1 cellular context compared by ENCODE assay signal in genomic region chr22:20423636-20424511, GRCh38.
TF ChIP-seq lines count a peak whose summit lies in the region.

No MANE protein-coding gene starts in this region.

TF ChIP-seq in HepG2, 621 proteins besides CTCF, POLR2A, EP300 and RAD21:
- TF ChIP-seq NR2F6 (IDR thresholded peaks at IDR 0.05) (no peak), NR2F6 (CRISPR knock-in tag; IDR thresholded peaks at IDR 0.05) (0 out of 2 replicates have a peak, but pooled peaks have one; percentile 7), PRDM15 (CRISPR knock-in tag; IDR thresholded peaks at IDR 0.05) (no peak), ZSCAN22 (CRISPR knock-in tag; IDR thresholded peaks at IDR 0.05) (no peak), GABPB1 (CRISPR knock-in tag; IDR thresholded peaks at IDR 0.05) (peak; percentile 18; the same call in 1 of the 2 replicates), ZFP36L2 (CRISPR knock-in tag; IDR thresholded peaks at IDR 0.05) (no peak), ZNF574 (CRISPR knock-in tag; IDR thresholded peaks at IDR 0.05) (no peak), ZMYM3 (CRISPR knock-in tag; IDR thresholded peaks at IDR 0.05) (no peak), ZMAT3 (CRISPR knock-in tag; conservative IDR thresholded peaks at IDR 0.05) (no peak), KDM1A (CRISPR knock-in tag; IDR thresholded peaks at IDR 0.05) (no peak), TBP (CRISPR knock-in tag; IDR thresholded peaks at IDR 0.05) (no peak), ZSCAN31 (CRISPR knock-in tag; IDR thresholded peaks at IDR 0.05; ENCODE audit: low read depth) (no peak), ZNF790 (CRISPR knock-in tag; IDR thresholded peaks at IDR 0.05; ENCODE audit: borderline replicate concordance) (no peak), POLR2G (IDR thresholded peaks at IDR 0.05; ENCODE audit: low read depth, low read length) (no peak; the same call in 1 of the 2 replicates), HOXA3 (CRISPR knock-in tag; IDR thresholded peaks at IDR 0.05) (no peak), HNRNPLL (IDR thresholded peaks at IDR 0.05; ENCODE audit: low read depth, low read length, poor library complexity, severe bottlenecking) (peak; percentile 48), MEIS1 (CRISPR knock-in tag; IDR thresholded peaks at IDR 0.05; ENCODE audit: borderline replicate concordance) (no peak), MED1 (CRISPR knock-in tag; IDR thresholded peaks at IDR 0.05) (no peak), GZF1 (CRISPR knock-in tag; IDR thresholded peaks at IDR 0.05) (no peak), TOPORS (CRISPR knock-in tag; IDR thresholded peaks at IDR 0.05) (no peak), KDM2A (CRISPR knock-in tag; IDR thresholded peaks at IDR 0.05; ENCODE audit: borderline replicate concordance, low read depth) (peak; percentile 36; the same call in 1 of the 2 replicates), ZNF20 (CRISPR knock-in tag; IDR thresholded peaks at IDR 0.05) (no peak), SP1 (IDR thresholded peaks at IDR 0.05) (no peak), SP1 (CRISPR knock-in tag; IDR thresholded peaks at IDR 0.05) (no peak), ASH2L (IDR thresholded peaks at IDR 0.05; ENCODE audit: insufficient read length, low read depth, low read length) (no peak), ZZZ3 (CRISPR knock-in tag; IDR thresholded peaks at IDR 0.05; ENCODE audit: borderline replicate concordance) (no peak), U2AF1 (optimal IDR thresholded peaks at IDR 0.05; ENCODE audit: low read depth, low read length) (no peak), ZNF281 (CRISPR knock-in tag; IDR thresholded peaks at IDR 0.05; ENCODE audit: borderline replicate concordance) (0 out of 2 replicates have a peak, but pooled peaks have one; percentile 22), ZNF121 (CRISPR knock-in tag; IDR thresholded peaks at IDR 0.05) (no peak), HNRNPL (IDR thresholded peaks at IDR 0.05; ENCODE audit: low read depth, low read length) (peak; percentile 83), ZNF609 (CRISPR knock-in tag; IDR thresholded peaks at IDR 0.05; ENCODE audit: borderline replicate concordance) (no peak), ZNF605 (CRISPR knock-in tag; IDR thresholded peaks at IDR 0.05) (0 out of 2 replicates have a peak, but pooled peaks have one; percentile 19), KAT8 (CRISPR knock-in tag; IDR thresholded peaks at IDR 0.05) (no peak), SMAD1 (CRISPR knock-in tag; IDR thresholded peaks at IDR 0.05; ENCODE audit: borderline replicate concordance, low read depth) (no peak), AGO2 (optimal IDR thresholded peaks at IDR 0.05; ENCODE audit: low read depth, low read length) (peak; percentile 68), MLLT10 (CRISPR knock-in tag; IDR thresholded peaks at IDR 0.05) (no peak), MYPOP (CRISPR knock-in tag; IDR thresholded peaks at IDR 0.05) (no peak), ZBTB25 (CRISPR knock-in tag; IDR thresholded peaks at IDR 0.05) (no peak), ZNF577 (CRISPR knock-in tag; IDR thresholded peaks at IDR 0.05; ENCODE audit: borderline replicate concordance, low read depth) (no peak), NRL (CRISPR knock-in tag; IDR thresholded peaks at IDR 0.05; ENCODE audit: borderline replicate concordance) (no peak), SP5 (CRISPR knock-in tag; IDR thresholded peaks at IDR 0.05; ENCODE audit: borderline replicate concordance, low read depth) (no peak)
